In the genomic region with DNA sequence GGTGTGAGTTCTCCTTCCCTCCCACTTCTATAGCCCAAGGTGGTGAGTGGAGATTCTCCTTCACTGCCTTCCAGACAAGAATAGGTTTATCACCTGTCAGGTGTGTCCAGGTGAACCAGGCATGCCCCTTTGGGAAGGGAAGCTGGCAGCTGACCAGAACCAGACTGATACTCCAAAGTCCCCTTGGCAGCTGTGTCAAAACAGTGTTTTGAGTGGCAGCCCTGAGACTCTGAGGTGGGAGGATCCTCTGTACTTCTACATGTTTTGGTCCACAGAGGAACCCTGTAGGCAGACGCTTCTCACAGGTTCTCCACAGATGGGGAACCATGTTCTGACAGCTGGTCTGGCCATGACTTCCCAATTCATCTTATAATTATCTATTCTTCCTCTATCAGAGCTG, we compare ENCODE assay signal across 21 cellular contexts. TPM values are rescaled to one million over a fixed set of nuclear protein-coding genes. Genes with fewer than 3 reads are reported as not detected.
"Had no signal": no experiment of that assay in that cellular context is flagged by ENCODE, and none has a peak within 500 bp of the region (broad histone marks: within the 10 kb centered on the region; RNA-seq: fewer than 3 reads in every experiment).

No MANE protein-coding gene starts in this region.

- DNase-seq: activated CD4-positive, alpha-beta T cell treated with anti-CD3 and anti-CD28 coated beads, Interleukin-2, amount 50 U/mL, for 4 hours; activated CD8-positive, alpha-beta memory T cell treated with anti-CD3 and anti-CD28 coated beads, Interleukin-2, amount 10 ng/mL, durations not matched to agents 7 days and 5 days; activated naive CD8-positive, alpha-beta T cell treated with anti-CD3 and anti-CD28 coated beads, Interleukin-2, amount 10 ng/mL, durations not matched to agents 7 days and 5 days; activated T-cell treated with anti-CD3 and anti-CD28 coated beads, Interleukin-2, amount 50 U/mL, for 4 hours; anterior cingulate cortex; cerebellar nuclear complex; dermis blood vessel endothelial cell; endodermal cell; erythroblast; hypothalamus; kidney glomerular epithelial cell; occipital lobe; psoas muscle; stimulated activated CD4-positive, alpha-beta T cell treated with anti-CD3 and anti-CD28 coated beads, Interleukin-12 subunit alpha, Interleukin-12 subunit beta, amount 100 ng/mL, for 4 hours; stimulated activated CD4-positive, alpha-beta T cell treated with anti-CD3 and anti-CD28 coated beads, Interleukin-2, amount 100 ng/mL, for 48 hours; stomach; uterus had no signal

- H3K9me3 ChIP-seq: psoas muscle, stomach, uterus had no signal

- H3K27ac ChIP-seq: psoas muscle, stomach, uterus had no signal

- ATAC-seq: activated CD4-positive, CD25-positive, alpha-beta regulatory T cell treated with anti-CD3 and anti-CD28 coated beads, Interleukin-2, amount 50 U/mL, for 24 hours; activated CD8-positive, alpha-beta memory T cell treated with anti-CD3 and anti-CD28 coated beads, Interleukin-2, amount 10 ng/mL, durations not matched to agents 7 days and 5 days; activated T-cell treated with anti-CD3 and anti-CD28 coated beads, Interleukin-2, amount 50 U/mL, for 4 hours; natural killer cell treated with Interleukin-12 subunit alpha and Interleukin-12 subunit beta and Interleukin-15 and Interleukin-18, amount 100 ng/mL, for 72 hours; psoas muscle; sciatic nerve had no signal

- H3K36me3 ChIP-seq: stomach, uterus had no signal

- H3K27me3 ChIP-seq: stomach, uterus had no signal

- H3K4me3 ChIP-seq: lung, psoas muscle, stomach, uterus had no signal

- H3K4me1 ChIP-seq: psoas muscle, uterus had no signal

RNA-seq across cellular contexts. Expression of a gene that starts 30.1 kb away (rescaled TPM):
- total RNA-seq: activated naive CD8-positive, alpha-beta T cell treated with anti-CD3 and anti-CD28 coated beads, Interleukin-2, amount 10 ng/mL, durations not matched to agents 7 days and 5 days; occipital lobe; psoas muscle had no signal
- polyA plus RNA-seq: psoas muscle had no signal
